Comparison of ENCODE assay signal across 1 cellular context in the genomic region with DNA sequence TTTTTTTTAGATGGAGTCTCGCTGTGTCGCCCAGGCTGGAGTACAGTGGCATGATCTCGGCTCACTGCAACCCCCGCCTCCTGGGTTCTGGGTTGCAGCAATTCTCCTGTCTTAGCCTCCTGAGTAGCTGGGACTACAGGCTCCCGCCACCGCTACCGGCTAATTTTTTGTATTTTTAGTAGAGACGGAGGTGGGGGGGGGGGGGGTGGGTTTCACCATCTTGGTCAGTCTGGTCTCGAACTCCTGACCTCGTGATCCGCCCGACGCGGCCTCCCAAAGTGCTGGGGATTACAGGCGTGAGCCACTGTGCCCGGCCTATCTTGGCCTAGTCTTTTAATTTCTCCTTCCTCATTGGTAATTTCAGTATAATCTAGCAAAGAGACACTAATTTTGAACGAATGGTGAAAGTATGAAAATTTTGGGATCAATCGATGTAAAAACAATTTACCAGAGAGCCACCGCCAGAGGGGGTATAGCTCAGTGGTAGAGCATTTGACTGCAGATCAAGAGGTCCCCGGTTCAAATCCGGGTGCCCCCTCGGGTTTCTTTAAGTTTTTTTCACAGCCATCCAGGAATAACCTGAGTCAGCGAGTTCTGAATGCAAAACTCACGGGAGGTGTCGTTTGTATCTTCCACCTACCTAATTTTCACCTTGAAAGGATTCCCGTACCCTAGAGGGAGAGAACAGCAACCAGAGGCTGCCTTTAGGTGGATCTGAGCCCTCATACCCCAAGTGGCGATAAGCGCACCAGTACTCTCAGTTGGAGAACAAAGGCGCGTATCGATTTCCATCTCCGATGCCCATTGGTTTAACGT.
TF ChIP-seq lines count a peak whose summit lies in the region.

No MANE protein-coding gene starts in this region.

TF ChIP-seq in K562, 482 proteins besides CTCF, POLR2A, EP300 and RAD21 (continued from another document and continues in another):
- TF ChIP-seq, protein P1, sequence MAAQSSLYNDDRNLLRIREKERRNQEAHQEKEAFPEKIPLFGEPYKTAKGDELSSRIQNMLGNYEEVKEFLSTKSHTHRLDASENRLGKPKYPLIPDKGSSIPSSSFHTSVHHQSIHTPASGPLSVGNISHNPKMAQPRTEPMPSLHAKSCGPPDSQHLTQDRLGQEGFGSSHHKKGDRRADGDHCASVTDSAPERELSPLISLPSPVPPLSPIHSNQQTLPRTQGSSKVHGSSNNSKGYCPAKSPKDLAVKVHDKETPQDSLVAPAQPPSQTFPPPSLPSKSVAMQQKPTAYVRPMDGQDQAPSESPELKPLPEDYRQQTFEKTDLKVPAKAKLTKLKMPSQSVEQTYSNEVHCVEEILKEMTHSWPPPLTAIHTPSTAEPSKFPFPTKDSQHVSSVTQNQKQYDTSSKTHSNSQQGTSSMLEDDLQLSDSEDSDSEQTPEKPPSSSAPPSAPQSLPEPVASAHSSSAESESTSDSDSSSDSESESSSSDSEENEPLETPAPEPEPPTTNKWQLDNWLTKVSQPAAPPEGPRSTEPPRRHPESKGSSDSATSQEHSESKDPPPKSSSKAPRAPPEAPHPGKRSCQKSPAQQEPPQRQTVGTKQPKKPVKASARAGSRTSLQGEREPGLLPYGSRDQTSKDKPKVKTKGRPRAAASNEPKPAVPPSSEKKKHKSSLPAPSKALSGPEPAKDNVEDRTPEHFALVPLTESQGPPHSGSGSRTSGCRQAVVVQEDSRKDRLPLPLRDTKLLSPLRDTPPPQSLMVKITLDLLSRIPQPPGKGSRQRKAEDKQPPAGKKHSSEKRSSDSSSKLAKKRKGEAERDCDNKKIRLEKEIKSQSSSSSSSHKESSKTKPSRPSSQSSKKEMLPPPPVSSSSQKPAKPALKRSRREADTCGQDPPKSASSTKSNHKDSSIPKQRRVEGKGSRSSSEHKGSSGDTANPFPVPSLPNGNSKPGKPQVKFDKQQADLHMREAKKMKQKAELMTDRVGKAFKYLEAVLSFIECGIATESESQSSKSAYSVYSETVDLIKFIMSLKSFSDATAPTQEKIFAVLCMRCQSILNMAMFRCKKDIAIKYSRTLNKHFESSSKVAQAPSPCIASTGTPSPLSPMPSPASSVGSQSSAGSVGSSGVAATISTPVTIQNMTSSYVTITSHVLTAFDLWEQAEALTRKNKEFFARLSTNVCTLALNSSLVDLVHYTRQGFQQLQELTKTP (IDR thresholded peaks at IDR 0.05; ENCODE audit: low read depth in 1 of 2, partially characterized antibody in 2 of 2) = peak in 1 of 2 experiments; percentile 70
- peak; percentile 40; the same call in 1 of the 2 replicates for TF ChIP-seq ZBTB17 (CRISPR knock-in tag; IDR thresholded peaks at IDR 0.05)
- TF ChIP-seq, protein P2, sequence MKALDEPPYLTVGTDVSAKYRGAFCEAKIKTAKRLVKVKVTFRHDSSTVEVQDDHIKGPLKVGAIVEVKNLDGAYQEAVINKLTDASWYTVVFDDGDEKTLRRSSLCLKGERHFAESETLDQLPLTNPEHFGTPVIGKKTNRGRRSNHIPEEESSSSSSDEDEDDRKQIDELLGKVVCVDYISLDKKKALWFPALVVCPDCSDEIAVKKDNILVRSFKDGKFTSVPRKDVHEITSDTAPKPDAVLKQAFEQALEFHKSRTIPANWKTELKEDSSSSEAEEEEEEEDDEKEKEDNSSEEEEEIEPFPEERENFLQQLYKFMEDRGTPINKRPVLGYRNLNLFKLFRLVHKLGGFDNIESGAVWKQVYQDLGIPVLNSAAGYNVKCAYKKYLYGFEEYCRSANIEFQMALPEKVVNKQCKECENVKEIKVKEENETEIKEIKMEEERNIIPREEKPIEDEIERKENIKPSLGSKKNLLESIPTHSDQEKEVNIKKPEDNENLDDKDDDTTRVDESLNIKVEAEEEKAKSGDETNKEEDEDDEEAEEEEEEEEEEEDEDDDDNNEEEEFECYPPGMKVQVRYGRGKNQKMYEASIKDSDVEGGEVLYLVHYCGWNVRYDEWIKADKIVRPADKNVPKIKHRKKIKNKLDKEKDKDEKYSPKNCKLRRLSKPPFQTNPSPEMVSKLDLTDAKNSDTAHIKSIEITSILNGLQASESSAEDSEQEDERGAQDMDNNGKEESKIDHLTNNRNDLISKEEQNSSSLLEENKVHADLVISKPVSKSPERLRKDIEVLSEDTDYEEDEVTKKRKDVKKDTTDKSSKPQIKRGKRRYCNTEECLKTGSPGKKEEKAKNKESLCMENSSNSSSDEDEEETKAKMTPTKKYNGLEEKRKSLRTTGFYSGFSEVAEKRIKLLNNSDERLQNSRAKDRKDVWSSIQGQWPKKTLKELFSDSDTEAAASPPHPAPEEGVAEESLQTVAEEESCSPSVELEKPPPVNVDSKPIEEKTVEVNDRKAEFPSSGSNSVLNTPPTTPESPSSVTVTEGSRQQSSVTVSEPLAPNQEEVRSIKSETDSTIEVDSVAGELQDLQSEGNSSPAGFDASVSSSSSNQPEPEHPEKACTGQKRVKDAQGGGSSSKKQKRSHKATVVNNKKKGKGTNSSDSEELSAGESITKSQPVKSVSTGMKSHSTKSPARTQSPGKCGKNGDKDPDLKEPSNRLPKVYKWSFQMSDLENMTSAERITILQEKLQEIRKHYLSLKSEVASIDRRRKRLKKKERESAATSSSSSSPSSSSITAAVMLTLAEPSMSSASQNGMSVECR (CRISPR knock-in tag; IDR thresholded peaks at IDR 0.05) = no peak
- TF ChIP-seq, protein P3, sequence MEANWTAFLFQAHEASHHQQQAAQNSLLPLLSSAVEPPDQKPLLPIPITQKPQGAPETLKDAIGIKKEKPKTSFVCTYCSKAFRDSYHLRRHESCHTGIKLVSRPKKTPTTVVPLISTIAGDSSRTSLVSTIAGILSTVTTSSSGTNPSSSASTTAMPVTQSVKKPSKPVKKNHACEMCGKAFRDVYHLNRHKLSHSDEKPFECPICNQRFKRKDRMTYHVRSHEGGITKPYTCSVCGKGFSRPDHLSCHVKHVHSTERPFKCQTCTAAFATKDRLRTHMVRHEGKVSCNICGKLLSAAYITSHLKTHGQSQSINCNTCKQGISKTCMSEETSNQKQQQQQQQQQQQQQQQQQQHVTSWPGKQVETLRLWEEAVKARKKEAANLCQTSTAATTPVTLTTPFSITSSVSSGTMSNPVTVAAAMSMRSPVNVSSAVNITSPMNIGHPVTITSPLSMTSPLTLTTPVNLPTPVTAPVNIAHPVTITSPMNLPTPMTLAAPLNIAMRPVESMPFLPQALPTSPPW (CRISPR knock-in tag; IDR thresholded peaks at IDR 0.05) = peak; percentile 83
- TF ChIP-seq TEAD4 (IDR thresholded peaks at IDR 0.05; ENCODE audit: low read length) = peak; percentile 66
- TF ChIP-seq TEAD4 (CRISPR knock-in tag; IDR thresholded peaks at IDR 0.05; ENCODE audit: borderline replicate concordance) = no peak
- TF ChIP-seq NFATC3 (IDR thresholded peaks at IDR 0.05) = 0 out of 2 replicates have a peak, but pooled peaks have one; percentile 23
- TF ChIP-seq NCOR1 (IDR thresholded peaks at IDR 0.05) = no peak
- no peak for TF ChIP-seq PHF21A (IDR thresholded peaks at IDR 0.05; ENCODE audit: borderline replicate concordance, low read depth)
- TF ChIP-seq GABPB2 (CRISPR knock-in tag; conservative IDR thresholded peaks at IDR 0.05) = no peak
- no peak for TF ChIP-seq SRSF7 (optimal IDR thresholded peaks at IDR 0.05; ENCODE audit: low read depth, low read length)
- no peak for TF ChIP-seq HMGN3 (IDR thresholded peaks at IDR 0.05; ENCODE audit: borderline replicate concordance, extremely low read depth, insufficient read length, low read depth, low read length)
- no peak for TF ChIP-seq NFYB (IDR thresholded peaks at IDR 0.05; ENCODE audit: extremely low read depth, insufficient read length)
- TF ChIP-seq ZNF212 (CRISPR knock-in tag; IDR thresholded peaks at IDR 0.05) = no peak
- TF ChIP-seq MBD2 (IDR thresholded peaks at IDR 0.05; ENCODE audit: borderline replicate concordance, low read depth) = no peak
- no peak for TF ChIP-seq POLR2AphosphoS5 (IDR thresholded peaks at IDR 0.05; ENCODE audit: control insufficient read depth, insufficient read depth, low read depth, low read length)
- no peak for TF ChIP-seq FOXJ3 (CRISPR knock-in tag; IDR thresholded peaks at IDR 0.05)
- TF ChIP-seq TCF7 (IDR thresholded peaks at IDR 0.05; ENCODE audit: borderline replicate concordance) = 0 out of 2 replicates have a peak, but pooled peaks have one; percentile 1
- TF ChIP-seq ZNF354B (CRISPR knock-in tag; IDR thresholded peaks at IDR 0.05) = no peak
- TF ChIP-seq, protein P4, sequence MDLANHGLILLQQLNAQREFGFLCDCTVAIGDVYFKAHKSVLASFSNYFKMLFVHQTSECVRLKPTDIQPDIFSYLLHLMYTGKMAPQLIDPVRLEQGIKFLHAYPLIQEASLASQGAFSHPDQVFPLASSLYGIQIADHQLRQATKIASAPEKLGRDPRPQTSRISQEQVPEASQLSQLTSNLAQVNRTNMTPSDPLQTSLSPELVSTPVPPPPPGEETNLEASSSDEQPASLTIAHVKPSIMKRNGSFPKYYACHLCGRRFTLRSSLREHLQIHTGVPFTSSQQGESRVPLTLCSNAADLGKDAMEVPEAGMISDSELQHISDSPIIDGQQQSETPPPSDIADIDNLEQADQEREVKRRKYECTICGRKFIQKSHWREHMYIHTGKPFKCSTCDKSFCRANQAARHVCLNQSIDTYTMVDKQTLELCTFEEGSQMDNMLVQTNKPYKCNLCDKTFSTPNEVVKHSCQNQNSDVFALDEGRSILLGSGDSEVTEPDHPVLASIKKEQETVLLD (IDR thresholded peaks at IDR 0.05) = 0 out of 2 replicates have a peak, but pooled peaks have one; percentile 45
- TF ChIP-seq, protein P5, sequence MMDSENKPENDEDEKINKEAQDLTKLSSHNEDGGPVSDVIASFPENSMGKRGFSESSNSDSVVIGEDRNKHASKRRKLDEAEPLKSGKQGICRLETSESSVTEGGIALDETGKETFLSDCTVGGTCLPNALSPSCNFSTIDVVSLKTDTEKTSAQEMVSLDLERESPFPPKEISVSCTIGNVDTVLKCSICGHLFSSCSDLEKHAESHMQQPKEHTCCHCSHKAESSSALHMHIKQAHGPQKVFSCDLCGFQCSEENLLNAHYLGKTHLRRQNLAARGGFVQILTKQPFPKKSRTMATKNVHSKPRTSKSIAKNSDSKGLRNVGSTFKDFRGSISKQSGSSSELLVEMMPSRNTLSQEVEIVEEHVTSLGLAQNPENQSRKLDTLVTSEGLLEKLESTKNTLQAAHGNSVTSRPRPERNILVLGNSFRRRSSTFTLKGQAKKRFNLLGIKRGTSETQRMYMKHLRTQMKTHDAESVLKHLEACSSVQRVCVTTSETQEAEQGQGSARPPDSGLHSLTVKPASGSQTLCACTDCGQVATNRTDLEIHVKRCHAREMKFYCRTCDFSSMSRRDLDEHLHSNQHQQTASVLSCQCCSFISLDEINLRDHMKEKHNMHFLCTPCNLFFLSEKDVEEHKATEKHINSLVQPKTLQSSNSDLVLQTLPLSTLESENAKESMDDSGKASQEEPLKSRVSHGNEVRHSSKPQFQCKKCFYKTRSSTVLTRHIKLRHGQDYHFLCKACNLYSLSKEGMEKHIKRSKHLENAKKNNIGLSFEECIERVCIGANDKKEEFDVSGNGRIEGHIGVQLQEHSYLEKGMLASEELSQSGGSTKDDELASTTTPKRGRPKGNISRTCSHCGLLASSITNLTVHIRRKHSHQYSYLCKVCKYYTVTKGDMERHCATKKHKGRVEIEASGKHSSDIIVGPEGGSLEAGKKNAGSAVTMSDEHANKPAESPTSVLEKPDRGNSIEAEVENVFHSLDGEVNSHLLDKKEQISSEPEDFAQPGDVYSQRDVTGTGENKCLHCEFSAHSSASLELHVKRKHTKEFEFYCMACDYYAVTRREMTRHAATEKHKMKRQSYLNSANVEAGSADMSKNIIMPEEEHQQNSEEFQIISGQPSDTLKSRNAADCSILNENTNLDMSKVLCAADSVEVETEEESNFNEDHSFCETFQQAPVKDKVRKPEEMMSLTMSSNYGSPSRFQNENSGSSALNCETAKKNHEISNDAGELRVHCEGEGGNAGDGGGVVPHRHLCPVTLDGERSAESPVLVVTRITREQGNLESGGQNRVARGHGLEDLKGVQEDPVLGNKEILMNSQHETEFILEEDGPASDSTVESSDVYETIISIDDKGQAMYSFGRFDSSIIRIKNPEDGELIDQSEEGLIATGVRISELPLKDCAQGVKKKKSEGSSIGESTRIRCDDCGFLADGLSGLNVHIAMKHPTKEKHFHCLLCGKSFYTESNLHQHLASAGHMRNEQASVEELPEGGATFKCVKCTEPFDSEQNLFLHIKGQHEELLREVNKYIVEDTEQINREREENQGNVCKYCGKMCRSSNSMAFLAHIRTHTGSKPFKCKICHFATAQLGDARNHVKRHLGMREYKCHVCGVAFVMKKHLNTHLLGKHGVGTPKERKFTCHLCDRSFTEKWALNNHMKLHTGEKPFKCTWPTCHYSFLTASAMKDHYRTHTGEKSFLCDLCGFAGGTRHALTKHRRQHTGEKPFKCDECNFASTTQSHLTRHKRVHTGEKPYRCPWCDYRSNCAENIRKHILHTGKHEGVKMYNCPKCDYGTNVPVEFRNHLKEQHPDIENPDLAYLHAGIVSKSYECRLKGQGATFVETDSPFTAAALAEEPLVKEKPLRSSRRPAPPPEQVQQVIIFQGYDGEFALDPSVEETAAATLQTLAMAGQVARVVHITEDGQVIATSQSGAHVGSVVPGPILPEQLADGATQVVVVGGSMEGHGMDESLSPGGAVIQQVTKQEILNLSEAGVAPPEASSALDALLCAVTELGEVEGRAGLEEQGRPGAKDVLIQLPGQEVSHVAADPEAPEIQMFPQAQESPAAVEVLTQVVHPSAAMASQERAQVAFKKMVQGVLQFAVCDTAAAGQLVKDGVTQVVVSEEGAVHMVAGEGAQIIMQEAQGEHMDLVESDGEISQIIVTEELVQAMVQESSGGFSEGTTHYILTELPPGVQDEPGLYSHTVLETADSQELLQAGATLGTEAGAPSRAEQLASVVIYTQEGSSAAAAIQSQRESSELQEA (IDR thresholded peaks at IDR 0.05; ENCODE audit: low read depth) = peak; percentile 59; the same call in 1 of the 2 replicates
- no peak for TF ChIP-seq ZBED1 (IDR thresholded peaks at IDR 0.05)
- no peak for TF ChIP-seq ATF1 (CRISPR knock-in tag; IDR thresholded peaks at IDR 0.05)
- peak; percentile 57 for TF ChIP-seq ATF1 (tag; IDR thresholded peaks at IDR 0.05)
- TF ChIP-seq BRF1 (IDR thresholded peaks at IDR 0.05; ENCODE audit: borderline replicate concordance, extremely low read depth, insufficient read length) = peak; percentile 13
